ENCODE assay signal across 12 cellular contexts in genomic region chr20:24522452-24523330, GRCh38. TPM values are rescaled to one million over a fixed set of nuclear protein-coding genes. Genes with fewer than 3 reads are reported as not detected.
"Had no signal": no experiment of that assay in that cellular context is flagged by ENCODE, and none has a peak within 500 bp of the region (broad histone marks: within the 10 kb centered on the region; RNA-seq: fewer than 3 reads in every experiment).

No MANE protein-coding gene starts in this region.

- ATAC-seq: activated naive CD8-positive, alpha-beta T cell treated with anti-CD3 and anti-CD28 coated beads, Interleukin-2, amount 50 U/mL, for 24 hours; left lung; right lobe of liver; stimulated activated memory B cell treated with anti-CD40 and anti-IgM and Interleukin-4, amounts not matched to agents 10 μg/mL and 1 μg/mL and 100 μg/mL, for 72 hours had no signal

- H3K27ac ChIP-seq: esophagus squamous epithelium, left lung, prostate gland, right lobe of liver had no signal

- DNase-seq: activated CD4-positive, alpha-beta memory T cell treated with anti-CD3 and anti-CD28 coated beads for 36 hours; activated CD8-positive, alpha-beta memory T cell treated with anti-CD3 and anti-CD28 coated beads, Interleukin-2, amount 50 U/mL, for 4 hours; activated naive CD4-positive, alpha-beta T cell treated with Interleukin-2 at 50 U/mL for 16 hours; activated naive CD8-positive, alpha-beta T cell treated with anti-CD3 and anti-CD28 coated beads, Interleukin-2, amount 50 U/mL, for 24 hours; esophagus squamous epithelium; left lung; mesenchymal stem cell; occipital lobe; right lobe of liver had no signal

RNA-seq across cellular contexts. Expression of gene SYNDIG1, which starts 53.3 kb away (rescaled TPM):
- total RNA-seq: activated CD4-positive, alpha-beta memory T cell treated with anti-CD3 and anti-CD28 coated beads for 36 hours; activated T-helper 1 cell treated with anti-CD3 and anti-CD28 coated beads, Interleukin-12 subunit alpha, Interleukin-12 subunit beta, Interleukin-2, Interleukin-4 antibody, amounts not matched to agents 30 ng/mL and 10 ng/mL and 1 ng/mL, durations not matched to agents 14 hours and 24 hours and 36 hours; esophagus squamous epithelium; right lobe of liver had no signal
